Comparison of ENCODE assay signal across 13 cellular contexts in genomic region chr11:2800655-2801531, GRCh38.
DNase-seq lines count a peak whose midpoint lies in the region; ATAC-seq and TF ChIP-seq lines count a peak whose summit lies in the region.
"Had no signal": no experiment of that assay in that cellular context is flagged by ENCODE, and none has a peak within 500 bp of the region (broad histone marks: within the 10 kb centered on the region; RNA-seq: fewer than 3 reads in every experiment).

No MANE protein-coding gene starts in this region.

- POLR2A ChIA-PET in activated CD4-positive, alpha-beta T cell treated with anti-CD3 and anti-CD28 coated beads for 36 hours (lab: Charles Lee), result no interaction called here
- POLR2A ChIA-PET in WTC11 (lab: Charles Lee), result no interaction called here

- H3K4me3 ChIP-seq in lower lobe of right lung, result no peak overlapping the region
- H3K4me3 ChIP-seq: thoracic aorta had no signal

- H3K27ac Mint-ChIP-seq in activated CD4-positive, alpha-beta T cell treated with anti-CD3 and anti-CD28 coated beads for 36 hours, result no peak overlapping the region
- no peak overlapping the region for H3K27ac Mint-ChIP-seq in activated CD4-positive, alpha-beta T cell treated with anti-CD3 and anti-CD28 coated beads, Interleukin-2, amount 10 ng/mL, durations not matched to agents 24 days and 14 days
- H3K27ac Mint-ChIP-seq in WTC11, result no peak overlapping the region

- no peaks in the 10 kb centered on the region for H3K27me3 ChIP-seq in lower lobe of right lung (ENCODE audit: low read depth)

- TF ChIP-seq CTCF in WTC11 (IDR thresholded peaks at IDR 0.05) (no peak), lower lobe of right lung (IDR thresholded peaks at IDR 0.05) (no peak)

- H3K27me3 Mint-ChIP-seq in activated CD4-positive, alpha-beta T cell treated with anti-CD3 and anti-CD28 coated beads for 36 hours, result no peaks in the 10 kb centered on the region
- H3K27me3 Mint-ChIP-seq in activated CD4-positive, alpha-beta T cell treated with anti-CD3 and anti-CD28 coated beads, Interleukin-2, amount 10 ng/mL, durations not matched to agents 24 days and 14 days, result no peaks in the 10 kb centered on the region
- peaks cover 71% of the 10 kb centered on the region for H3K27me3 Mint-ChIP-seq in WTC11 (ENCODE audit: low read depth)

- no peak overlapping the region for H3K27ac ChIP-seq in lower lobe of right lung
- H3K27ac ChIP-seq: 22Rv1, thoracic aorta had no signal

- CTCF ChIA-PET in activated CD4-positive, alpha-beta T cell treated with anti-CD3 and anti-CD28 coated beads for 36 hours (lab: Charles Lee), result no interaction called here
- CTCF ChIA-PET in WTC11 (lab: Charles Lee), result interaction anchor here (0.7 kb wide), 1 partner anchor 268 kb away, joined by 3 read pairs; no protein-coding TSS in a partner anchor

- DNase-seq in activated CD4-positive, alpha-beta T cell treated with anti-CD3 and anti-CD28 coated beads for 36 hours, result peak; percentile 3
- no peak for DNase-seq in activated CD4-positive, alpha-beta T cell treated with anti-CD3 and anti-CD28 coated beads, Interleukin-2, amount 10 ng/mL, durations not matched to agents 24 days and 14 days
- peak; percentile 6 for DNase-seq in WTC11 (ENCODE audit: low spot score)
- DNase-seq in lower lobe of right lung, result peak; percentile 32
- peak; percentile 34 for DNase-seq in sciatic nerve (ENCODE audit: low spot score)
- DNase-seq in NCI-H146 treated with DMSO at 0.1 percent for 48 hours (lab: John Stamatoyannopoulos, UW; ENCODE audit: unreplicated experiment), result no peak
- DNase-seq in SK-N-DZ (ENCODE audit: low spot score), result no peak
- DNase-seq: amygdala; cortex of kidney; NK-92 treated with Interleukin-12 subunit alpha and Interleukin-12 subunit beta, amount 100 ng/mL, for 24 hours had no signal

- no peaks in the 10 kb centered on the region for H3K9me3 ChIP-seq in lower lobe of right lung
- H3K9me3 ChIP-seq: thoracic aorta had no signal

- H3K9me3 Mint-ChIP-seq in activated CD4-positive, alpha-beta T cell treated with anti-CD3 and anti-CD28 coated beads for 36 hours (ENCODE audit: low read depth), result no peaks in the 10 kb centered on the region
- H3K9me3 Mint-ChIP-seq in activated CD4-positive, alpha-beta T cell treated with anti-CD3 and anti-CD28 coated beads, Interleukin-2, amount 10 ng/mL, durations not matched to agents 24 days and 14 days, result no peaks in the 10 kb centered on the region
- H3K9me3 Mint-ChIP-seq in WTC11, result peaks cover 9% of the 10 kb centered on the region

- no peaks in the 10 kb centered on the region for H3K36me3 Mint-ChIP-seq in activated CD4-positive, alpha-beta T cell treated with anti-CD3 and anti-CD28 coated beads for 36 hours (ENCODE audit: low read depth)
- no peaks in the 10 kb centered on the region for H3K36me3 Mint-ChIP-seq in activated CD4-positive, alpha-beta T cell treated with anti-CD3 and anti-CD28 coated beads, Interleukin-2, amount 10 ng/mL, durations not matched to agents 24 days and 14 days (ENCODE audit: low read depth)
- peaks cover 7% of the 10 kb centered on the region for H3K36me3 Mint-ChIP-seq in WTC11

- no peak overlapping the region for H3K4me3 Mint-ChIP-seq in activated CD4-positive, alpha-beta T cell treated with anti-CD3 and anti-CD28 coated beads for 36 hours
- H3K4me3 Mint-ChIP-seq in activated CD4-positive, alpha-beta T cell treated with anti-CD3 and anti-CD28 coated beads, Interleukin-2, amount 10 ng/mL, durations not matched to agents 24 days and 14 days, result no peak overlapping the region
- H3K4me3 Mint-ChIP-seq in WTC11, result no peak overlapping the region

- intact Hi-C loops in activated CD4-positive, alpha-beta T cell treated with anti-CD3 and anti-CD28 coated beads for 36 hours (cut with DNase I, micrococcal nuclease), result no loop called here
- intact Hi-C loops in activated CD4-positive, alpha-beta T cell treated with anti-CD3 and anti-CD28 coated beads, Interleukin-2, amount 10 ng/mL, durations not matched to agents 24 days and 14 days (cut with micrococcal nuclease), result no loop called here
- intact Hi-C loops in lower lobe of right lung (cut with DNase I) (no loop called here), sciatic nerve (cut with DNase I) (no loop called here)

- no peak for ATAC-seq in activated CD4-positive, alpha-beta T cell treated with anti-CD3 and anti-CD28 coated beads for 36 hours
- ATAC-seq in WTC11 (no peak), lower lobe of right lung (no peak), sciatic nerve (no peak), HG02610 (IDR thresholded peaks at IDR 0.05; ENCODE audit: unreplicated experiment) (no peak)

- H3K36me3 ChIP-seq in lower lobe of right lung, result no peaks in the 10 kb centered on the region
- H3K36me3 ChIP-seq: thoracic aorta had no signal

- no peaks in the 10 kb centered on the region for H3K4me1 Mint-ChIP-seq in activated CD4-positive, alpha-beta T cell treated with anti-CD3 and anti-CD28 coated beads for 36 hours
- no peaks in the 10 kb centered on the region for H3K4me1 Mint-ChIP-seq in activated CD4-positive, alpha-beta T cell treated with anti-CD3 and anti-CD28 coated beads, Interleukin-2, amount 10 ng/mL, durations not matched to agents 24 days and 14 days
- H3K4me1 Mint-ChIP-seq in WTC11, result peaks cover 13% of the 10 kb centered on the region

- peaks cover 10% of the 10 kb centered on the region for H3K4me1 ChIP-seq in lower lobe of right lung

TF ChIP-seq in WTC11, 78 proteins besides CTCF, POLR2A, EP300 and RAD21:
- TF ChIP-seq ZNF317 (CRISPR knock-in tag; IDR thresholded peaks at IDR 0.05; ENCODE audit: borderline replicate concordance, low read depth), result no peak
- TF ChIP-seq ZNF423 (CRISPR knock-in tag; IDR thresholded peaks at IDR 0.05), result no peak
- no peak for TF ChIP-seq ATF2 (CRISPR knock-in tag; IDR thresholded peaks at IDR 0.05; ENCODE audit: borderline replicate concordance, low read depth)
- TF ChIP-seq USF1 (CRISPR knock-in tag; IDR thresholded peaks at IDR 0.05), result no peak
- TF ChIP-seq MAX (CRISPR knock-in tag; IDR thresholded peaks at IDR 0.05), result no peak
- TF ChIP-seq ZNF671 (CRISPR knock-in tag; IDR thresholded peaks at IDR 0.05), result no peak

Comparison
In these comparisons a context has a peak if more than half of its experiments do, and no peak if none do; other contexts are left out.
1. DNase-seq: peak in activated CD4-positive, alpha-beta T cell treated with anti-CD3 and anti-CD28 coated beads for 36 hours (single experiment), WTC11 (single experiment), lower lobe of right lung (single experiment) and sciatic nerve (single experiment); none in activated CD4-positive, alpha-beta T cell treated with anti-CD3 and anti-CD28 coated beads, Interleukin-2, amount 10 ng/mL, durations not matched to agents 24 days and 14 days (single experiment), NCI-H146 treated with DMSO at 0.1 percent for 48 hours (single experiment) and SK-N-DZ (single experiment).